ENCODE assay signal across 1 cellular context in the genomic region with DNA sequence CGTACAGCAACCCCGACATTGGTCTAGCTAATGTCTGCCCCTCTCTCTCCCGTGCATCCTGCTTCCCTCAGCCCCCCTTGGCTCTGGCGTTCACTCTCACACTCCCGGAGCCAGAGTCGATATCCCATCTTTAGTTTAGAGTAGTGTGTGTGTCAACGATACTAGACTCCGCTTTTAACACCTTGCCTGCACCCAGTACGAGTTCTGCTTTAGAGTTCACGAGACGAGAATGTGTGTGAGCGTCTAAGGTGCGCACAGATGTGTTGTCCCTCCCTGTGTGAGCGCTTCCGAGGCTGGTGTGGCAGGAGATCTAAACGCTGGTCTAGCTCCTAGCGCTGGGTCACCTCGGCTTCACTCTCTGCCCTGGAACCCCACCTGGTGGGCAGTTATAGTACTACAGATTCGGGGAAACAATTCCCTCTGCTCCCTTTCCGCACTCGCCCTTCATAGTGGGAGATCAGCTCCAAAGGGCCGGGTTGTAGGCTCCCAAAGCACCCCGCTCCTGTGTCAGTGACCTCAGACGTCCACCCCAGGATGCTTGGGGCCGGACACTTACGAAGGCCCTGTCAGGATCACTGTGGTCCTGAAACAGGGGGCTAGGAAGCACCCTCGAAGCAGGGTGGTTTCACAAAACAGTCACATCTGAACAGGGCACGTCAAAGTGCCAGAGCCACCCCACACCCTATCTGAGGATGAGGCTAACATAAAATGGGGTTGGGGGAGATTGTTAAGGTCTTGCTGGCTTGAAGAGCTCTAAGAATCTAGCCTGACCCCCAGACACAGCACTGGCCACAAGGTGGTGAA.
TF ChIP-seq lines count a peak whose summit lies in the region.

No MANE protein-coding gene starts in this region.

TF ChIP-seq in WTC11, 78 proteins besides CTCF, POLR2A, EP300 and RAD21 (continued from another document):
- TF ChIP-seq, protein P1, sequence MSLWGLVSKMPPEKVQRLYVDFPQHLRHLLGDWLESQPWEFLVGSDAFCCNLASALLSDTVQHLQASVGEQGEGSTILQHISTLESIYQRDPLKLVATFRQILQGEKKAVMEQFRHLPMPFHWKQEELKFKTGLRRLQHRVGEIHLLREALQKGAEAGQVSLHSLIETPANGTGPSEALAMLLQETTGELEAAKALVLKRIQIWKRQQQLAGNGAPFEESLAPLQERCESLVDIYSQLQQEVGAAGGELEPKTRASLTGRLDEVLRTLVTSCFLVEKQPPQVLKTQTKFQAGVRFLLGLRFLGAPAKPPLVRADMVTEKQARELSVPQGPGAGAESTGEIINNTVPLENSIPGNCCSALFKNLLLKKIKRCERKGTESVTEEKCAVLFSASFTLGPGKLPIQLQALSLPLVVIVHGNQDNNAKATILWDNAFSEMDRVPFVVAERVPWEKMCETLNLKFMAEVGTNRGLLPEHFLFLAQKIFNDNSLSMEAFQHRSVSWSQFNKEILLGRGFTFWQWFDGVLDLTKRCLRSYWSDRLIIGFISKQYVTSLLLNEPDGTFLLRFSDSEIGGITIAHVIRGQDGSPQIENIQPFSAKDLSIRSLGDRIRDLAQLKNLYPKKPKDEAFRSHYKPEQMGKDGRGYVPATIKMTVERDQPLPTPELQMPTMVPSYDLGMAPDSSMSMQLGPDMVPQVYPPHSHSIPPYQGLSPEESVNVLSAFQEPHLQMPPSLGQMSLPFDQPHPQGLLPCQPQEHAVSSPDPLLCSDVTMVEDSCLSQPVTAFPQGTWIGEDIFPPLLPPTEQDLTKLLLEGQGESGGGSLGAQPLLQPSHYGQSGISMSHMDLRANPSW (CRISPR knock-in tag; conservative IDR thresholded peaks at IDR 0.05; ENCODE audit: low read depth) = no peak
- TF ChIP-seq, protein P2, sequence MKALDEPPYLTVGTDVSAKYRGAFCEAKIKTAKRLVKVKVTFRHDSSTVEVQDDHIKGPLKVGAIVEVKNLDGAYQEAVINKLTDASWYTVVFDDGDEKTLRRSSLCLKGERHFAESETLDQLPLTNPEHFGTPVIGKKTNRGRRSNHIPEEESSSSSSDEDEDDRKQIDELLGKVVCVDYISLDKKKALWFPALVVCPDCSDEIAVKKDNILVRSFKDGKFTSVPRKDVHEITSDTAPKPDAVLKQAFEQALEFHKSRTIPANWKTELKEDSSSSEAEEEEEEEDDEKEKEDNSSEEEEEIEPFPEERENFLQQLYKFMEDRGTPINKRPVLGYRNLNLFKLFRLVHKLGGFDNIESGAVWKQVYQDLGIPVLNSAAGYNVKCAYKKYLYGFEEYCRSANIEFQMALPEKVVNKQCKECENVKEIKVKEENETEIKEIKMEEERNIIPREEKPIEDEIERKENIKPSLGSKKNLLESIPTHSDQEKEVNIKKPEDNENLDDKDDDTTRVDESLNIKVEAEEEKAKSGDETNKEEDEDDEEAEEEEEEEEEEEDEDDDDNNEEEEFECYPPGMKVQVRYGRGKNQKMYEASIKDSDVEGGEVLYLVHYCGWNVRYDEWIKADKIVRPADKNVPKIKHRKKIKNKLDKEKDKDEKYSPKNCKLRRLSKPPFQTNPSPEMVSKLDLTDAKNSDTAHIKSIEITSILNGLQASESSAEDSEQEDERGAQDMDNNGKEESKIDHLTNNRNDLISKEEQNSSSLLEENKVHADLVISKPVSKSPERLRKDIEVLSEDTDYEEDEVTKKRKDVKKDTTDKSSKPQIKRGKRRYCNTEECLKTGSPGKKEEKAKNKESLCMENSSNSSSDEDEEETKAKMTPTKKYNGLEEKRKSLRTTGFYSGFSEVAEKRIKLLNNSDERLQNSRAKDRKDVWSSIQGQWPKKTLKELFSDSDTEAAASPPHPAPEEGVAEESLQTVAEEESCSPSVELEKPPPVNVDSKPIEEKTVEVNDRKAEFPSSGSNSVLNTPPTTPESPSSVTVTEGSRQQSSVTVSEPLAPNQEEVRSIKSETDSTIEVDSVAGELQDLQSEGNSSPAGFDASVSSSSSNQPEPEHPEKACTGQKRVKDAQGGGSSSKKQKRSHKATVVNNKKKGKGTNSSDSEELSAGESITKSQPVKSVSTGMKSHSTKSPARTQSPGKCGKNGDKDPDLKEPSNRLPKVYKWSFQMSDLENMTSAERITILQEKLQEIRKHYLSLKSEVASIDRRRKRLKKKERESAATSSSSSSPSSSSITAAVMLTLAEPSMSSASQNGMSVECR (CRISPR knock-in tag; IDR thresholded peaks at IDR 0.05; ENCODE audit: borderline replicate concordance) = no peak
- TF ChIP-seq KAT7 (CRISPR knock-in tag; IDR thresholded peaks at IDR 0.05; ENCODE audit: borderline replicate concordance) (no peak), TEAD1 (CRISPR knock-in tag; IDR thresholded peaks at IDR 0.05) (no peak), NR3C1 (CRISPR knock-in tag; conservative IDR thresholded peaks at IDR 0.05; ENCODE audit: low read depth) (no peak), RELA (CRISPR knock-in tag; IDR thresholded peaks at IDR 0.05; ENCODE audit: borderline replicate concordance) (no peak), JAZF1 (CRISPR knock-in tag; IDR thresholded peaks at IDR 0.05) (no peak)
- TF ChIP-seq, protein P3, sequence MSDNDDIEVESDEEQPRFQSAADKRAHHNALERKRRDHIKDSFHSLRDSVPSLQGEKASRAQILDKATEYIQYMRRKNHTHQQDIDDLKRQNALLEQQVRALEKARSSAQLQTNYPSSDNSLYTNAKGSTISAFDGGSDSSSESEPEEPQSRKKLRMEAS (CRISPR knock-in tag; IDR thresholded peaks at IDR 0.05) = no peak
- TF ChIP-seq, protein P4, sequence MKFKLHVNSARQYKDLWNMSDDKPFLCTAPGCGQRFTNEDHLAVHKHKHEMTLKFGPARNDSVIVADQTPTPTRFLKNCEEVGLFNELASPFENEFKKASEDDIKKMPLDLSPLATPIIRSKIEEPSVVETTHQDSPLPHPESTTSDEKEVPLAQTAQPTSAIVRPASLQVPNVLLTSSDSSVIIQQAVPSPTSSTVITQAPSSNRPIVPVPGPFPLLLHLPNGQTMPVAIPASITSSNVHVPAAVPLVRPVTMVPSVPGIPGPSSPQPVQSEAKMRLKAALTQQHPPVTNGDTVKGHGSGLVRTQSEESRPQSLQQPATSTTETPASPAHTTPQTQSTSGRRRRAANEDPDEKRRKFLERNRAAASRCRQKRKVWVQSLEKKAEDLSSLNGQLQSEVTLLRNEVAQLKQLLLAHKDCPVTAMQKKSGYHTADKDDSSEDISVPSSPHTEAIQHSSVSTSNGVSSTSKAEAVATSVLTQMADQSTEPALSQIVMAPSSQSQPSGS (CRISPR knock-in tag; IDR thresholded peaks at IDR 0.05; ENCODE audit: borderline replicate concordance, low read depth) = no peak
- TF ChIP-seq, protein P5, sequence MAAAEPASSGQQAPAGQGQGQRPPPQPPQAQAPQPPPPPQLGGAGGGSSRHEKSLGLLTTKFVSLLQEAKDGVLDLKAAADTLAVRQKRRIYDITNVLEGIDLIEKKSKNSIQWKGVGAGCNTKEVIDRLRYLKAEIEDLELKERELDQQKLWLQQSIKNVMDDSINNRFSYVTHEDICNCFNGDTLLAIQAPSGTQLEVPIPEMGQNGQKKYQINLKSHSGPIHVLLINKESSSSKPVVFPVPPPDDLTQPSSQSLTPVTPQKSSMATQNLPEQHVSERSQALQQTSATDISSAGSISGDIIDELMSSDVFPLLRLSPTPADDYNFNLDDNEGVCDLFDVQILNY (CRISPR knock-in tag; IDR thresholded peaks at IDR 0.05) = no peak
